29 cellular contexts compared by ENCODE assay signal in the genomic region with DNA sequence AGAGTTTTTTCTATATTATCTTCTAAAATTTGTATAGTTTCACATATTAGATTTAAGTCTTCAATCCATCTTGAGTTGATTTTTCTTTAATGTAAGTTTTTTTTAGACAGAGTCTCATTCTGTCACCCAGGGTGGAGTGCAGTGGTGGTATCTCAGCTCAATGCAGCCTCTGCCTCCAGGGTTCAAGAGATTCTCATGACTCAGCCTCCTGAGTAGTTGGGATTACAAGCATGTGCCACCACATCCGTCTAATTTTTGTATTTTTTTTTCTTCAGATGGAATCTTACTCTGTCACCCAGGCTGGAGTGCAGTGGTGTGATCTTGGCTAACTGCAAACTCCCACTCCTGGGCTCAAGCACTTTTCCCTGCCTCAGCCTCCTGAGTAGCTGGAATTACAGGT.
"Had no signal": no experiment of that assay in that cellular context is flagged by ENCODE, and none has a peak within 500 bp of the region (broad histone marks: within the 10 kb centered on the region; RNA-seq: fewer than 3 reads in every experiment).

No MANE protein-coding gene starts in this region.

- H3K4me1 ChIP-seq: ascending aorta, breast epithelium, colonic mucosa had no signal

- H3K9me3 Mint-ChIP-seq: activated B cell treated with CpG ODN at 0.5 μM for 24 hours; activated CD4-positive, alpha-beta memory T cell treated with anti-CD3 and anti-CD28 coated beads, Interleukin-2, amount 10 ng/mL, durations not matched to agents 7 days and 5 days; activated CD4-positive, alpha-beta T cell treated with anti-CD3 and anti-CD28 coated beads, Interleukin-2, amount 10 ng/mL, durations not matched to agents 7 days and 5 days; activated naive CD4-positive, alpha-beta T cell treated with anti-CD3 and anti-CD28 coated beads, Interleukin-2, amount 10 ng/mL, durations not matched to agents 7 days and 5 days; activated naive CD4-positive, alpha-beta T cell treated with anti-CD3 and anti-CD28 coated beads, Interleukin-2, amount 50 U/mL, for 72 hours; activated naive CD8-positive, alpha-beta T cell treated with anti-CD3 and anti-CD28 coated beads, Interleukin-2, amount 10 ng/mL, durations not matched to agents 7 days and 5 days; activated T-cell treated with anti-CD3 and anti-CD28 coated beads, Interleukin-2, amount 50 U/mL, for 24 hours; activated T-cell treated with anti-CD3 and anti-CD28 coated beads, Interleukin-2, amount 50 U/mL, for 72 hours; T-helper 2 cell treated with Interferon-gamma antibody and Interleukin-4, amounts not matched to agents 5 μg/mL and 100 μg/mL, for 36 hours had no signal

- H3K27ac ChIP-seq: ascending aorta, breast epithelium, cardiac muscle cell, colonic mucosa, WERI-Rb-1 had no signal

- H3K36me3 Mint-ChIP-seq: activated naive CD4-positive, alpha-beta T cell treated with anti-CD3 and anti-CD28 coated beads, Interleukin-2, amount 10 ng/mL, durations not matched to agents 7 days and 5 days; activated naive CD4-positive, alpha-beta T cell treated with anti-CD3 and anti-CD28 coated beads, Interleukin-2, amount 50 U/mL, for 72 hours; activated naive CD8-positive, alpha-beta T cell treated with anti-CD3 and anti-CD28 coated beads, Interleukin-2, amount 10 ng/mL, durations not matched to agents 7 days and 5 days; brain had no signal

- H3K9me3 ChIP-seq: ascending aorta, colonic mucosa had no signal

- DNase-seq: activated B cell treated with CpG ODN at 0.5 μM for 24 hours; activated CD4-positive, alpha-beta memory T cell treated with anti-CD3 and anti-CD28 coated beads, Interleukin-2, amount 10 ng/mL, durations not matched to agents 7 days and 5 days; activated CD4-positive, alpha-beta T cell treated with anti-CD3 and anti-CD28 coated beads for 36 hours; activated CD4-positive, alpha-beta T cell treated with anti-CD3 and anti-CD28 coated beads, Interleukin-2, amount 10 ng/mL, durations not matched to agents 7 days and 5 days; activated CD4-positive, alpha-beta T cell treated with anti-CD3 and anti-CD28 coated beads, Interleukin-2, amount 50 U/mL, for 4 hours; activated CD8-positive, alpha-beta memory T cell treated with anti-CD3 and anti-CD28 coated beads, Interleukin-2, amount 50 U/mL, for 48 hours; activated gamma-delta T cell; activated naive CD4-positive, alpha-beta T cell; activated naive CD8-positive, alpha-beta T cell treated with anti-CD3 and anti-CD28 coated beads, Interleukin-2, amount 10 ng/mL, durations not matched to agents 7 days and 5 days; activated T-cell treated with anti-CD3 and anti-CD28 coated beads for 4 hours; activated T-cell treated with anti-CD3 and anti-CD28 coated beads, Interleukin-2, amount 50 U/mL, for 24 hours; activated T-cell treated with anti-CD3 and anti-CD28 coated beads, Interleukin-2, amount 50 U/mL, for 72 hours; central memory CD4-positive, alpha-beta T cell; cerebellar nuclear complex; colonic mucosa; effector memory CD4-positive, alpha-beta T cell; foreskin fibroblast; head of caudate nucleus; T-helper 17 cell; T1000; WERI-Rb-1 had no signal

- H3K36me3 ChIP-seq: ascending aorta, breast epithelium, cardiac muscle cell, colonic mucosa, WERI-Rb-1 had no signal

- H3K27me3 ChIP-seq: ascending aorta, breast epithelium, cardiac muscle cell, colonic mucosa had no signal

- H3K4me3 ChIP-seq: ascending aorta, breast epithelium, cardiac muscle cell, colonic mucosa had no signal

- H3K27me3 Mint-ChIP-seq: activated B cell treated with CpG ODN at 0.5 μM for 24 hours; activated CD4-positive, alpha-beta memory T cell treated with anti-CD3 and anti-CD28 coated beads, Interleukin-2, amount 10 ng/mL, durations not matched to agents 7 days and 5 days; activated CD4-positive, alpha-beta T cell treated with anti-CD3 and anti-CD28 coated beads, Interleukin-2, amount 10 ng/mL, durations not matched to agents 7 days and 5 days; activated T-cell treated with anti-CD3 and anti-CD28 coated beads, Interleukin-2, amount 50 U/mL, for 24 hours; T-helper 17 cell had no signal

- H3K4me1 Mint-ChIP-seq: brain had no signal

- H3K27ac Mint-ChIP-seq: activated B cell treated with CpG ODN at 0.5 μM for 24 hours; activated CD4-positive, alpha-beta memory T cell treated with anti-CD3 and anti-CD28 coated beads, Interleukin-2, amount 10 ng/mL, durations not matched to agents 7 days and 5 days; activated CD4-positive, alpha-beta T cell treated with anti-CD3 and anti-CD28 coated beads for 36 hours; activated CD4-positive, alpha-beta T cell treated with anti-CD3 and anti-CD28 coated beads, Interleukin-2, amount 10 ng/mL, durations not matched to agents 7 days and 5 days; activated naive CD4-positive, alpha-beta T cell treated with anti-CD3 and anti-CD28 coated beads, Interleukin-2, amount 10 ng/mL, durations not matched to agents 7 days and 5 days; activated naive CD4-positive, alpha-beta T cell treated with anti-CD3 and anti-CD28 coated beads, Interleukin-2, amount 50 U/mL, for 72 hours; activated naive CD8-positive, alpha-beta T cell treated with anti-CD3 and anti-CD28 coated beads, Interleukin-2, amount 10 ng/mL, durations not matched to agents 7 days and 5 days; activated T-cell treated with anti-CD3 and anti-CD28 coated beads, Interleukin-2, amount 50 U/mL, for 24 hours; activated T-cell treated with anti-CD3 and anti-CD28 coated beads, Interleukin-2, amount 50 U/mL, for 72 hours; brain; T-helper 2 cell treated with Interferon-gamma antibody and Interleukin-4, amounts not matched to agents 5 μg/mL and 100 μg/mL, for 36 hours had no signal

- H3K4me3 Mint-ChIP-seq: activated B cell treated with CpG ODN at 0.5 μM for 24 hours; activated CD4-positive, alpha-beta memory T cell treated with anti-CD3 and anti-CD28 coated beads, Interleukin-2, amount 10 ng/mL, durations not matched to agents 7 days and 5 days; activated CD4-positive, alpha-beta T cell treated with anti-CD3 and anti-CD28 coated beads for 36 hours; activated CD4-positive, alpha-beta T cell treated with anti-CD3 and anti-CD28 coated beads, Interleukin-2, amount 10 ng/mL, durations not matched to agents 7 days and 5 days; activated naive CD4-positive, alpha-beta T cell treated with anti-CD3 and anti-CD28 coated beads, Interleukin-2, amount 10 ng/mL, durations not matched to agents 7 days and 5 days; activated naive CD8-positive, alpha-beta T cell treated with anti-CD3 and anti-CD28 coated beads, Interleukin-2, amount 10 ng/mL, durations not matched to agents 7 days and 5 days; activated T-cell treated with anti-CD3 and anti-CD28 coated beads, Interleukin-2, amount 50 U/mL, for 24 hours; activated T-cell treated with anti-CD3 and anti-CD28 coated beads, Interleukin-2, amount 50 U/mL, for 72 hours; brain; endodermal cell; T-helper 2 cell treated with Interferon-gamma antibody and Interleukin-4, amounts not matched to agents 5 μg/mL and 100 μg/mL, for 36 hours had no signal
